Comparison of ENCODE assay signal across 8 cellular contexts in the genomic region with DNA sequence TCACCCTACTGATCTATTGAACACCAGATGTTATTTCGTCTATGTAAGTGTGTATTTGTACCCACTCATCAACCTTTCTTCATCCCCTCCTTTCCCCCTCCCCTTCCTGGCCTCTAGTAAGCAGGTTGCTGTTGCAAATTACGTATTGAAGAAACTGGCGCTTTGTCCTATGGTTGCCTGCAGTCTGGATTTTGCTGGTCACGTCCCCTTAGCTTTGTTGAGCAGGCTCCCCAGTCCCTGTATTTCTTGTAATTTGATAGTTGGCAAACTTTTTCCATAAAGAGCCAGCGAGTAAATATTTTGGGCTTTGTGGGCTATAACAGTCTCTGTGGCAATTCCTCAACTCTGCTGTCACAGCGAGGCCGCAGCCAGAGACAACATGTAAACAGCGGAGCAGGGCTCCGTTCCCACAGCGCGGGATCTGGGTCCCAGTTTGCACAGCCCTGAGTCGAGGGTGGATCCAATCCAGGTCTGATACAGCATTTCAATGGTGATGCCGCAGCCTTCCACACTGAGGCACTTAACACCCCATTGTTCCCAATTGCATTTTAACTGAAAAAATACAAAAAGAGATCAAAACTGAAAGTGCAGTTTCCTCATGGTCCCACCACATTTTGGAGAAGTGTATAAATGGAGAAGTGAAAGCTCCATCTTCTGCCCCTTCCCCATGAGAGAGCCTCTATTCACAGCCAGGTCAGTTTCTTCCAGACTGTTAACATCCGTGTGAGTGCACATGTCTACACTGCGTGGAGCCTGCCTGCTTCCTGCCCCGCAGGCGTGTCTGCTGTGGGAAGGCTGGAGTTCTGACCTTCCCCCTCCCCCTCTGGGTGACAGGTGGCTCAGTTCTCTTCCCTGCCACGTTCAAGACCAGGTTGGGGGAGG.
DNase-seq lines count a peak whose midpoint lies in the region; ATAC-seq lines count a peak whose summit lies in the region.

No MANE protein-coding gene starts in this region.

- peak overlapping the region; percentile 52 for H3K9ac ChIP-seq in adipocyte (ENCODE audit: low read length)

- DNase-seq in G401 (ENCODE audit: low spot score) = peak; percentile 72
- peak; percentile 72 for DNase-seq in KBM-7
- peak; percentile 58 for DNase-seq in adipocyte (ENCODE audit: low read depth)
- DNase-seq in stromal cell of bone marrow (ENCODE audit: low read depth) = peak; percentile 46
- no peak for DNase-seq in activated T-cell treated with anti-CD3 and anti-CD28 coated beads for 4 hours
- no peak for DNase-seq in kidney glomerular epithelial cell (lab: John Stamatoyannopoulos, UW)

- in situ Hi-C loops in G401 (cut with HindIII; ENCODE audit: low sequenced_read_pairs) = no loop called here
- in situ Hi-C loops in KBM-7 (cut with MboI; ENCODE audit: low pct_unique_long_range_greater_than_20kb, low sequenced_read_pairs) = no loop called here

- H3K4me1 ChIP-seq in adipocyte (ENCODE audit: control insufficient read depth, insufficient read depth, low read length) = peaks cover 22% of the 10 kb centered on the region

- H3K27me3 ChIP-seq in adipocyte (replicated peaks; ENCODE audit: control insufficient read depth, insufficient read depth, low read length) (peaks cover 49% of the 10 kb centered on the region), layer of hippocampus (ENCODE audit: control insufficient read depth, insufficient read depth, low read length) (peaks cover 2% of the 10 kb centered on the region)

- H3K27ac ChIP-seq in layer of hippocampus (ENCODE audit: low read depth, low read length) = peak overlapping the region; percentile 70

- H3K4me3 ChIP-seq in adipocyte (ENCODE audit: low read length) = peak overlapping the region; percentile 71

- no peak for ATAC-seq in HG02973 (IDR thresholded peaks at IDR 0.05; ENCODE audit: unreplicated experiment)

- no peaks in the 10 kb centered on the region for H3K36me3 ChIP-seq in adipocyte (ENCODE audit: control insufficient read depth, insufficient read depth, low read length, severe bottlenecking)

- peaks cover 5% of the 10 kb centered on the region for H3K9me3 ChIP-seq in adipocyte (ENCODE audit: control insufficient read depth, low read length)

Comparison
In these comparisons a context has a peak if more than half of its experiments do, and no peak if none do; other contexts are left out.
1. DNase-seq: peak in G401 (single experiment), KBM-7 (single experiment), adipocyte (single experiment) and stromal cell of bone marrow (single experiment); none in activated T-cell treated with anti-CD3 and anti-CD28 coated beads for 4 hours (single experiment) and kidney glomerular epithelial cell (single experiment).